1 cellular context compared by ENCODE assay signal in the genomic region with DNA sequence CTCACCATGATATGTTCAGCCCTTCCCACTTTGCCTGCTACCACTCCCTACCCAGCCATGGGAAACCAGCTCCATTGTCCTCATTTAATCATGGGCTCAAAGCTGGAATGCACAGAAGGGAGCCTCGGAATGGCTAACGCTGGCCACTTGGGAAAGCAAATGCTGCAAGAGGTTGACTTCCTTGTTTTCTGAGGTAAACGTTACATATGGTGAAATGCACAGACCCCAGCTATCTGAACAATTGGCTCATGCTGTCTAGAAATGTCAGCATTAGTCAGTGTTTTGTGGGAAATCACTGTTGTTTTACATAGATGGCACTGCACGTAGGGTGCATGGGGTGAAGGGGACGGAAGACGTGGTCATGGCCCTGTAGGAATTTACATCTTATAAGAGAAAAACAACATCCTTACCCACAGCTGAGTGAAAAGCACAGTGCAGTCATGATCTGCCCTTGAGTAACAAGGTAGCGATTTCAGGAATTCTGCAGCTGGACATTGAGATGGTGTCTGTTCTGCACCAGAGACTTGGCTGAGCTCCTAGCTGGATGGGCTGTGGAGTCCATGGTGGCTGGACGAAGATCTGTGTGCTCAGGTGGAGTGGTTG.
TF ChIP-seq lines count a peak whose summit lies in the region.

No MANE protein-coding gene starts in this region.

TF ChIP-seq in SK-N-SH treated with all-trans-retinoic acid at 6 μM for 48 hours, 23 proteins besides CTCF, POLR2A, EP300 and RAD21 (continued from another document):
- no peak for TF ChIP-seq SNAI2 (CRISPR knock-in tag; IDR thresholded peaks at IDR 0.05)
- no peak for TF ChIP-seq ISL1 (CRISPR knock-in tag; IDR thresholded peaks at IDR 0.05)
- TF ChIP-seq PATZ1 (CRISPR knock-in tag; IDR thresholded peaks at IDR 0.05; ENCODE audit: borderline replicate concordance): no peak
- no peak for TF ChIP-seq TCF4 (CRISPR knock-in tag; IDR thresholded peaks at IDR 0.05; ENCODE audit: borderline replicate concordance)
- no peak for TF ChIP-seq ZNF565 (CRISPR knock-in tag; conservative IDR thresholded peaks at IDR 0.05; ENCODE audit: low read depth)
- no peak for TF ChIP-seq RARB (CRISPR knock-in tag; IDR thresholded peaks at IDR 0.05)
- no peak for TF ChIP-seq ZNF70 (CRISPR knock-in tag; IDR thresholded peaks at IDR 0.05)
- no peak for TF ChIP-seq ARNTL (CRISPR knock-in tag; IDR thresholded peaks at IDR 0.05; ENCODE audit: borderline replicate concordance, low read depth)
